In the genomic region with DNA sequence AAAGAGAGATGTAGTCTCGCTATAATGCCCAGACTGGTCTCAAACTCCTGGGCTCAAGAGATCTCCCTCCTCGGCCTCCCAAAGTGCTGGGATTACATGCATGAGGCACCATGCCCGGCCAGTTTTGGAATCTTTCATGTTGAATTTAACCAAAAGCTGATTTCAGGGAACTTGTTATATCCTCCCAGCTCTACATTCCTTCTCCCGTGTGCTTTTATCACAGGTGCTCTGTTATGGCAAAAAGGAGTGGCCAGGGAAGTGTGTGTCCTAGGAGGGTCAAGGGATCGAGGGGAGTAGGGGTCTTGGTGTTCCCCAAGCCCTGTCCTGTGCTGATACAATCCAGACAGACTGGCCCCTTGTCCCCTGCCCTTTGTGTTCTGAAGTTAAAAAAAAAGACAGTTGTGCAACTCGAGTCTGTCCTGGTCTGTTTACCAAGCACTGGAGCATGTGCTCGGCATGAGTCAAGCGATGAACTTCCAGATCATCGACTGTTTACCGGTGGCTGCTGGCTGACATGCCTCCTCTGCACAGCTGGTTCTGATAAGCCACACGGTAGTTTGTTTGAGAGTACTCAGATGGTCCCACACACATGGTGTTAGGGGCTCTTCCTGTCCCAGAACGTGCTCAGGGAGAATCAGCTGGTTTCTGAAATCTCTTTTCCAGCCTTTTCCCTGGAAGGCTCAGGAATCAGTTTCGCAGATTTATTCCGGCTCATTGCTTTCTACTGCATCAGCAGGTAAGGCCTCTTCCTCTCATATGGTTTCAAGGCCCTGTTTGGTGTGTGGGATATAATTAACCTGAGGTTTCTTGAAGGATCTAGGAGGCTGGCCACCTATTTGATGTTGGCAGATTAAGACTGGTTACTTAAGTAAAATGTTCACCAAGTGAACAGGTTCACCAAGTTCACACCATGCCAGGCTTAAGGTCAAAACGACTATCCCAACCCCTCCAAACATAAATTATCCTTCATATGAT, we compare ENCODE assay signal across 9 cellular contexts. TPM values are rescaled to one million over a fixed set of nuclear protein-coding genes. Genes with fewer than 3 reads are reported as not detected.
DNase-seq lines count a peak whose midpoint lies in the region; ATAC-seq and TF ChIP-seq lines count a peak whose summit lies in the region.
"Had no signal": no experiment of that assay in that cellular context is flagged by ENCODE, and none has a peak within 500 bp of the region (broad histone marks: within the 10 kb centered on the region; RNA-seq: fewer than 3 reads in every experiment).

No MANE protein-coding gene starts in this region.

- peak in 2 of 4 donors; percentile 45 to 86 for TF ChIP-seq EP300 in upper lobe of left lung (IDR thresholded peaks at IDR 0.05)

- H3K27me3 ChIP-seq in kidney epithelial cell (ENCODE audit: control insufficient read depth, insufficient read depth, low read length): no peaks in the 10 kb centered on the region
- no peaks in the 10 kb centered on the region for H3K27me3 ChIP-seq in upper lobe of left lung

- 48 to 51% methylated on average over 15 of the region's 15 CpGs for WGBS in upper lobe of left lung, 2 donors

- H3K9me3 ChIP-seq in upper lobe of left lung: no peaks in the 10 kb centered on the region

- TF ChIP-seq CTCF in kidney epithelial cell (IDR thresholded peaks at IDR 0.05; ENCODE audit: insufficient read depth, low read length, poor library complexity, severe bottlenecking) (no peak), upper lobe of left lung (IDR thresholded peaks at IDR 0.05) (no peak), GM13976 (IDR thresholded peaks at IDR 0.05; ENCODE audit: borderline replicate concordance, control extremely low read depth, extremely low read depth, insufficient read depth, missing control alignments) (no peak)

- DNase-seq in NCI-H146 (lab: John Stamatoyannopoulos, UW) (peak; percentile 18), NCI-H146 treated with DMSO at 0.1 percent for 48 hours (lab: John Stamatoyannopoulos, UW; ENCODE audit: unreplicated experiment) (no peak), astrocyte of the hippocampus (ENCODE audit: low read depth, low spot score) (peak; percentile 63), kidney epithelial cell (ENCODE audit: low read depth) (peak; percentile 87), upper lobe of left lung (peak in 1 of 2 donors; percentile 85), GM13976 (ENCODE audit: low spot score) (no peak)
- no peak for DNase-seq in activated CD4-positive, alpha-beta T cell treated with anti-CD3 and anti-CD28 coated beads, Interleukin-2, amount 50 U/mL, for 4 hours

- ATAC-seq in upper lobe of left lung (ENCODE audit: low FRiP score in 2 of 2) (peak; percentile 70 to 89), GM19351 (IDR thresholded peaks at IDR 0.05; ENCODE audit: unreplicated experiment) (no peak)

- H3K27ac ChIP-seq in upper lobe of left lung: peak overlapping the region; percentile 59 to 83 (median 72)
- H3K27ac ChIP-seq: parathyroid adenoma had no signal

- H3K36me3 ChIP-seq in kidney epithelial cell (ENCODE audit: control insufficient read depth, insufficient read depth, low read length): no peaks in the 10 kb centered on the region
- H3K36me3 ChIP-seq in upper lobe of left lung: peaks cover 5 to 80% (median 39%) of the 10 kb centered on the region in 4 donors

- peak in 1 of 4 donors; percentile 23 for TF ChIP-seq POLR2A in upper lobe of left lung (IDR thresholded peaks at IDR 0.05)

- in situ Hi-C loops in GM13976 (cut with MboI; ENCODE audit: low sequenced_read_pairs, unreplicated experiment): no loop called here

- no peak overlapping the region for H3K4me3 ChIP-seq in kidney epithelial cell (ENCODE audit: low read depth, low read length)
- H3K4me3 ChIP-seq in upper lobe of left lung: no peak overlapping the region

- peaks cover 15 to 45% (median 40%) of the 10 kb centered on the region in 4 donors for H3K4me1 ChIP-seq in upper lobe of left lung
- H3K4me1 ChIP-seq: parathyroid adenoma had no signal

RNA-seq across cellular contexts. Expression of gene NAA20, which starts 52.6 kb away (rescaled TPM):
- total RNA-seq in kidney epithelial cell (53.6 and 54.9 TPM in 2 replicates), upper lobe of left lung (10 to 100 TPM; 17.8 to 56.5 (median 49.4) TPM)

Comparison
In these comparisons a context has a peak if more than half of its experiments do, and no peak if none do; other contexts are left out.
1. DNase-seq: peak in NCI-H146 (single experiment), astrocyte of the hippocampus (single experiment) and kidney epithelial cell (single experiment); none in NCI-H146 treated with DMSO at 0.1 percent for 48 hours (single experiment), activated CD4-positive, alpha-beta T cell treated with anti-CD3 and anti-CD28 coated beads, Interleukin-2, amount 50 U/mL, for 4 hours (0 of 2) and GM13976 (single experiment).